In the genomic region with DNA sequence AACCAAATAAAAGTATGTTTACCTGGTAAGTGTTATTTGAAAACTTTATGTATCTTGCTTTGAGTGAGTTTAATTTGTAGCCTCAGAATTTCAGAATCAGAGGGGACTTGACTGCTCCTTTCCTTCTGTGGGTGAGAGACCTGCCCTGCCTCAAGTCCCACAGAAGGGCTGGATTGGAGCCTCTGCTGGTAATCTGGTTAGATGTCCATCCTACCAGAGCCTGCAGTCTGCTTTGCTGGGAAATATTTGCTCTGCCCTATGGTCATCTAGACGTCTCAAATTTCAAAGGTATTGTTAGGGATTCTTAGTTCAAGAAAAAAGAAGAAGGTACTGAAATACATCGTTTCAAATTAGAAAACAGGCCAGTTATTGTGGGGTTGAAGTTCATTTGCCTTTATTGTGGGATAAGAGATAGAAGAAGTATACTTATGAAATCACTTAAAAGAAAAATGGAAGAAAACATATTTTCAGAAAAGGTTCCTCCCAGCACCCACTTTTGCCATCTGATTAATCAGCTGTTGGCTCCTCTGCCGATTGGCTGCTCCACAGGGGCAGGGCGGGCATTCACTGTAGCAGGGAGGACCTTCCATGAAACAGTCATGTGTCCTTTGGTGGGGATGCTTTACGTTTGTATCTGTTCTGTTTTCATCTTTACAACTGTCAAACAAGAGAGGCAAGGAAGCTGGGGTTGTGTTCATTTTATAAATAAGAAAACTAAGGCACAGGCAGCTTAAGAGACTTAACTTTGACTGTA, we compare ENCODE assay signal across 18 cellular contexts.
"Had no signal": no experiment of that assay in that cellular context is flagged by ENCODE, and none has a peak within 500 bp of the region (broad histone marks: within the 10 kb centered on the region; RNA-seq: fewer than 3 reads in every experiment).

No MANE protein-coding gene starts in this region.

- H3K4me1 Mint-ChIP-seq: nephron had no signal

- H3K9me3 Mint-ChIP-seq: activated naive CD8-positive, alpha-beta T cell treated with anti-CD3 and anti-CD28 coated beads, Interleukin-2, amount 10 ng/mL, durations not matched to agents 7 days and 5 days; immature natural killer cell; nephron; stimulated activated memory B cell treated with anti-CD40 and anti-IgM and Interleukin-4, amounts not matched to agents 10 μg/mL and 1 μg/mL and 100 μg/mL, for 72 hours had no signal

- H3K27me3 ChIP-seq: esophagus muscularis mucosa, spleen, upper lobe of left lung had no signal

- FAIRE-seq: astrocyte, endometrium had no signal

- H3K4me3 Mint-ChIP-seq: activated naive CD8-positive, alpha-beta T cell treated with anti-CD3 and anti-CD28 coated beads, Interleukin-2, amount 10 ng/mL, durations not matched to agents 7 days and 5 days; immature natural killer cell; nephron; stimulated activated memory B cell treated with anti-CD40 and anti-IgM and Interleukin-4, amounts not matched to agents 10 μg/mL and 1 μg/mL and 100 μg/mL, for 72 hours had no signal

- H3K27ac Mint-ChIP-seq: activated naive CD8-positive, alpha-beta T cell treated with anti-CD3 and anti-CD28 coated beads, Interleukin-2, amount 10 ng/mL, durations not matched to agents 7 days and 5 days; nephron had no signal

- H3K27me3 Mint-ChIP-seq: activated naive CD8-positive, alpha-beta T cell treated with anti-CD3 and anti-CD28 coated beads, Interleukin-2, amount 10 ng/mL, durations not matched to agents 7 days and 5 days; stimulated activated memory B cell treated with anti-CD40 and anti-IgM and Interleukin-4, amounts not matched to agents 10 μg/mL and 1 μg/mL and 100 μg/mL, for 72 hours had no signal

- ATAC-seq: sciatic nerve; stimulated activated memory B cell treated with anti-CD40 and anti-IgM and Interleukin-4, amounts not matched to agents 10 μg/mL and 1 μg/mL and 100 μg/mL, for 72 hours had no signal

- H3K36me3 ChIP-seq: WERI-Rb-1 had no signal

- H3K4me3 ChIP-seq: esophagus muscularis mucosa, spleen, upper lobe of left lung had no signal

- DNase-seq: activated CD4-positive, alpha-beta T cell treated with anti-CD3 and anti-CD28 coated beads for 4 hours; activated naive CD8-positive, alpha-beta T cell treated with anti-CD3 and anti-CD28 coated beads, Interleukin-2, amount 10 ng/mL, durations not matched to agents 7 days and 5 days; activated T-cell treated with anti-CD3 and anti-CD28 coated beads for 4 hours; hypothalamus; immature natural killer cell; left colon; spleen; stimulated activated CD4-positive, alpha-beta T cell treated with anti-CD3 and anti-CD28 coated beads, Interleukin-1b, Interleukin-23, amount 100 ng/mL, for 48 hours; substantia nigra; T1000; upper lobe of left lung; WERI-Rb-1 had no signal

- H3K27ac ChIP-seq: esophagus muscularis mucosa, spleen, upper lobe of left lung, WERI-Rb-1 had no signal

- H3K9me3 ChIP-seq: esophagus muscularis mucosa, spleen, upper lobe of left lung had no signal

- H3K4me1 ChIP-seq: esophagus muscularis mucosa had no signal
